ENCODE assay signal across 8 cellular contexts in genomic region chr1:39789571-39790110, GRCh38. TPM values are rescaled to one million over a fixed set of nuclear protein-coding genes. Genes with fewer than 3 reads are reported as not detected.
DNase-seq lines count a peak whose midpoint lies in the region; ATAC-seq, FAIRE-seq and TF ChIP-seq lines count a peak whose summit lies in the region.

No MANE protein-coding gene starts in this region.

- H3K4me1 ChIP-seq in OCI-LY7 (ENCODE audit: insufficient read depth, low read length, poor library complexity, severe bottlenecking) (peaks cover 6% of the 10 kb centered on the region), pancreas (peaks cover 0 to 9% (median 0%) of the 10 kb centered on the region in 3 donors)

- BruUV-seq in Calu3 (replicated peaks; lab: Mats Ljungman, UMichigan) (no TSS peak), OCI-LY7 (replicated peaks; lab: Mats Ljungman, UMichigan) (no TSS peak)

- no peaks in the 10 kb centered on the region for H3K9me2 ChIP-seq in OCI-LY7 (ENCODE audit: insufficient read depth, low read length)

- no peaks in the 10 kb centered on the region for H3K27me3 ChIP-seq in pancreas

- H3K27me3 Mint-ChIP-seq in Calu3 (ENCODE audit: unreplicated experiment) (no peaks in the 10 kb centered on the region), endothelial cell (ENCODE audit: unreplicated experiment) (peaks cover 23% of the 10 kb centered on the region), HFFc6 (ENCODE audit: insufficient read depth) (peaks cover 37% of the 10 kb centered on the region)

- peaks cover 17% of the 10 kb centered on the region for H3K36me3 Mint-ChIP-seq in Calu3 (ENCODE audit: insufficient read depth, unreplicated experiment)
- no peaks in the 10 kb centered on the region for H3K36me3 Mint-ChIP-seq in endothelial cell (ENCODE audit: low read depth, unreplicated experiment)
- H3K36me3 Mint-ChIP-seq in HFFc6 (ENCODE audit: low read depth), result no peaks in the 10 kb centered on the region

- peak overlapping the region; percentile 42 for H3K27ac Mint-ChIP-seq in Calu3 (ENCODE audit: unreplicated experiment)
- no peak overlapping the region for H3K27ac Mint-ChIP-seq in endothelial cell (ENCODE audit: unreplicated experiment)
- no peak overlapping the region for H3K27ac Mint-ChIP-seq in HFFc6

- H3K4me3 ChIP-seq in OCI-LY7 (ENCODE audit: low read depth, low read length, poor library complexity, severe bottlenecking) (peak overlapping the region; percentile 68), pancreas (peak overlapping the region; percentile 33 to 77 (median 57))

- TF ChIP-seq CTCF in Calu3 (IDR thresholded peaks at IDR 0.05; ENCODE audit: unreplicated experiment), result no peak
- TF ChIP-seq CTCF in OCI-LY7 (conservative IDR thresholded peaks at IDR 0.05; ENCODE audit: low read length), result no peak
- TF ChIP-seq CTCF in endothelial cell (IDR thresholded peaks at IDR 0.05; ENCODE audit: unreplicated experiment), result no peak
- TF ChIP-seq CTCF in pancreas (IDR thresholded peaks at IDR 0.05), result no peak
- TF ChIP-seq CTCF in HFFc6 (IDR thresholded peaks at IDR 0.05), result no peak

- POLR2A ChIA-PET in OCI-LY7 (lab: Charles Lee), result no interaction called here

- peak overlapping the region; percentile 82 for H2AFZ ChIP-seq in OCI-LY7 (ENCODE audit: low read length)

- no peak overlapping the region for H3K27ac ChIP-seq in OCI-LY7 (ENCODE audit: low read depth, low read length, poor library complexity, severe bottlenecking)
- H3K27ac ChIP-seq in pancreas, result peak overlapping the region; percentile 61 to 73 (median 67)

- no peaks in the 10 kb centered on the region for H3K9me3 Mint-ChIP-seq in Calu3 (ENCODE audit: low read depth, unreplicated experiment)
- H3K9me3 Mint-ChIP-seq in endothelial cell (ENCODE audit: unreplicated experiment), result no peaks in the 10 kb centered on the region
- no peaks in the 10 kb centered on the region for H3K9me3 Mint-ChIP-seq in HFFc6

- WGBS in pancreas, 2 donors, result 42 to 60% methylated on average over 14 to 15 of the region's 15 CpGs

- H3K4me1 Mint-ChIP-seq in Calu3 (ENCODE audit: low read depth, unreplicated experiment) (no peaks in the 10 kb centered on the region), endothelial cell (ENCODE audit: unreplicated experiment) (peaks cover 10% of the 10 kb centered on the region), HFFc6 (ENCODE audit: low read depth) (no peaks in the 10 kb centered on the region)

- H3K4me2 ChIP-seq in OCI-LY7 (ENCODE audit: low read length), result peak overlapping the region; percentile 76

- no peaks in the 10 kb centered on the region for H4K20me1 ChIP-seq in OCI-LY7 (ENCODE audit: insufficient read depth, low read length)

- intact Hi-C loops in Calu3 (cut with micrococcal nuclease; ENCODE audit: unreplicated experiment), result no loop called here
- intact Hi-C loops in OCI-LY7 (cut with micrococcal nuclease; ENCODE audit: unreplicated experiment), result no loop called here
- intact Hi-C loops in pancreas (cut with DNase I), result no loop called here

- DNase-seq in Calu3 (no peak), OCI-LY7 (ENCODE audit: low spot score) (no peak), endothelial cell (ENCODE audit: low spot score) (no peak), pancreas (no peak), UCSD-AML1 (lab: John Stamatoyannopoulos, UW; ENCODE audit: unreplicated experiment) (no peak), HFFc6 (no peak), kidney tubule cell (ENCODE audit: low spot score) (no peak)

- CTCF ChIA-PET in Calu3 (lab: Charles Lee) (no interaction called here), OCI-LY7 (lab: Charles Lee; ENCODE audit: unreplicated experiment) (no interaction called here)

- ATAC-seq in pancreas (no peak), GM18511 (IDR thresholded peaks at IDR 0.05; ENCODE audit: unreplicated experiment) (no peak)

- H3K79me2 ChIP-seq in OCI-LY7 (ENCODE audit: insufficient read depth, low read depth, low read length), result no peaks in the 10 kb centered on the region

- no peak for FAIRE-seq in pancreas (lab: Jason Lieb, UNC)

- peak overlapping the region; percentile 74 for H3K4me3 Mint-ChIP-seq in Calu3 (ENCODE audit: low read depth, unreplicated experiment)
- peak overlapping the region; percentile 65 for H3K4me3 Mint-ChIP-seq in endothelial cell (ENCODE audit: unreplicated experiment)
- H3K4me3 Mint-ChIP-seq in HFFc6, result no peak overlapping the region

- no peaks in the 10 kb centered on the region for H3K9me3 ChIP-seq in OCI-LY7 (ENCODE audit: low read length)
- H3K9me3 ChIP-seq in pancreas, result no peaks in the 10 kb centered on the region

- no peaks in the 10 kb centered on the region for H3K36me3 ChIP-seq in OCI-LY7 (ENCODE audit: insufficient read depth, low read length)
- H3K36me3 ChIP-seq in pancreas, result no peaks in the 10 kb centered on the region

RNA-seq across cellular contexts. Expression of gene BMP8B, which starts 1.0 kb away (rescaled TPM):
- total RNA-seq in Calu3 (2022) (6.2 and 6.8 TPM in 2 replicates), OCI-LY7 (2022) (0.24 and 0.34 TPM in 2 replicates), endothelial cell (ENCODE audit: unreplicated experiment) (0.10 TPM), pancreas (1 to 10 TPM; 2.4 to 6.4 (median 3.7) TPM)
- total RNA-seq in OCI-LY7 (2014; rRNA removed; shearing (Covaris generic)), result 0.05 TPM in 1 of 2 replicates, not detected in the other
- 1 to 10 TPM; 1.4 to 3.0 TPM for polyA plus RNA-seq in pancreas
- not detected for total RNA-seq in HFFc6 (2021; fragmentation: NEBNext Ultra II Directional; extraction: Animal tissue kit (Norgen Biotek cat#: 25700))

RNA-seq across cellular contexts. Expression of gene OXCT2, which starts 18.5 kb away (rescaled TPM):
- total RNA-seq in Calu3 (2022) (1.0 and 1.3 TPM in 2 replicates), OCI-LY7 (2022) (0.17 TPM in 1 of 2 replicates, not detected in the other), endothelial cell (ENCODE audit: unreplicated experiment) (0.36 TPM), pancreas (1 to 10 TPM in 1 of 6 donors, under 1 TPM in 5; 0.55 to 2.2 (median 0.93) TPM)
- 0.10 and 0.79 TPM in 2 replicates for total RNA-seq in OCI-LY7 (2014; rRNA removed; shearing (Covaris generic))
- polyA plus RNA-seq in pancreas, result 1 to 10 TPM; 1.7 to 2.3 TPM
- 1 to 10 TPM in 5 of 6 experiments, under 1 TPM in 1; 0.81 to 2.3 (median 1.4) TPM for total RNA-seq in HFFc6 (2021; fragmentation: NEBNext Ultra II Directional; extraction: Animal tissue kit (Norgen Biotek cat#: 25700))

RNA-seq across cellular contexts. Expression of gene PPIE, which starts 51.0 kb away (rescaled TPM):
- 38.2 and 46.5 TPM in 2 replicates for total RNA-seq in Calu3 (2022)
- 53.6 and 54.5 TPM in 2 replicates for total RNA-seq in OCI-LY7 (2014; rRNA removed; shearing (Covaris generic))
- 64.8 and 71.9 TPM in 2 replicates for total RNA-seq in OCI-LY7 (2022)
- 38.1 TPM for total RNA-seq in endothelial cell (ENCODE audit: unreplicated experiment)
- 10 to 100 TPM; 18.1 to 36.8 (median 27.1) TPM for total RNA-seq in pancreas
- polyA plus RNA-seq in pancreas, result 10 to 100 TPM; 23.7 to 42.5 TPM
- 10 to 100 TPM; 38.9 to 45.8 (median 41.7) TPM for total RNA-seq in HFFc6 (2021; fragmentation: NEBNext Ultra II Directional; extraction: Animal tissue kit (Norgen Biotek cat#: 25700))
